ENCODE assay signal across 11 cellular contexts in the genomic region with DNA sequence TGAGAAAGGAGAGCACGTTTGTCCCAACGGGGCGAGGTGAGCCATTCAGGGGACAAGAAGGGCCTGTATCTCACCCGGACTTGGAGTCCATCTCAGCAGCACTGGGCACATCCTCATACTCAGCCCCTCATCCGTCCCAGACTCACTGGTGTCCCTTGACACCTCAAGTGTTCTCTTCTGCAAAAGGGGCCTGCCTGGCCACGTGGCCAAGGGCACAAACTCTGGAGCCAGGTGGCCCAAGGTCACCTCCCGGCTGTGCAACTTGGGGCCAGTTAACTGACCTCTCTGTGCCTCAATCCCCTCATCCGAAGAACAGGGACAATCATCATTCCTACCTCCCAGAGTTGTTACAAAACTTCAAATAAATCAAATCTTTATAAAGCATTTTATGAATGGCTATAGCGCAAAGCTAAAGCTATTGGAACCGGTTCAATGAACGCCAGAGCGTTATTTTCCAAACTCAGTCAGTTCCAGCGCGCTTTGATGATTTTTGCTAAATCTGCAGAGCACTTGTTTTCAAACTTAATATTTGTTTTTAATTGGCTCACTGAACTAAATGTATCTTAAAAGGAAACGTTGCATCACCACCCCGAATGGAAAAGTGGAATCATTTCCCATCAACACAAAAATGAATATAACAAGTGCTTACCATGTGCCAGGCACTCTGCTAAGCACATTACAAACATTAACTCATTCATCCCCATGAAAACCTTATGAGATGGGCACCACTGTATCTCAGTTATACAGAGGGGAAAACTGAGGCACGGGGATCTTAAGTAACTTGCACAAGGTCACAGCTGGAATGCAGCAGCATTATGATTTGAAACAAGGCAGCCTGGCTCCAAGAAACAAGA. TPM values are rescaled to one million over a fixed set of nuclear protein-coding genes. Genes with fewer than 3 reads are reported as not detected.
A peak's percentile ranks its signal among the peaks of the same experiment; 100 is the strongest.
DNase-seq lines count a peak whose midpoint lies in the region; ATAC-seq and TF ChIP-seq lines count a peak whose summit lies in the region.
"Had no signal": no experiment of that assay in that cellular context is flagged by ENCODE, and none has a peak within 500 bp of the region (broad histone marks: within the 10 kb centered on the region; RNA-seq: fewer than 3 reads in every experiment).

No MANE protein-coding gene starts in this region.

- peak; percentile 10 for DNase-seq in H7
- DNase-seq in body of pancreas: no peak
- no peak for DNase-seq in left ventricle myocardium inferior
- no peak for DNase-seq in DMS79 (lab: John Stamatoyannopoulos, UW)
- no peak for DNase-seq in anterior cingulate cortex (lab: John Stamatoyannopoulos, UW)
- DNase-seq in DMS114 treated with DMSO at 0.1 percent for 48 hours (lab: John Stamatoyannopoulos, UW; ENCODE audit: unreplicated experiment): no peak
- DNase-seq in SHP77 (lab: John Stamatoyannopoulos, UW): no peak
- DNase-seq: activated effector memory CD4-positive, alpha-beta T cell treated with anti-CD3 and anti-CD28 coated beads, Interleukin-2, amount 50 U/mL, for 16 hours; NCI-H1930 had no signal

- H3K9me3 ChIP-seq in body of pancreas (no peaks in the 10 kb centered on the region), left ventricle myocardium inferior (replicated peaks) (no peaks in the 10 kb centered on the region)

- 27 to 30% methylated on average over 16 to 17 of the region's 17 CpGs for WGBS in body of pancreas, 2 donors

- peak; percentile 43 for ATAC-seq in body of pancreas

- H3K4me3 ChIP-seq in H7 (ENCODE audit: insufficient read depth, low read depth, low read length) (no peak overlapping the region), body of pancreas (no peak overlapping the region), left ventricle myocardium inferior (no peak overlapping the region), skin epidermis (no peak overlapping the region)

- intact Hi-C loops in body of pancreas (cut with DNase I): no loop called here
- intact Hi-C loops in left ventricle myocardium inferior (cut with micrococcal nuclease): no loop called here

- H3K27ac ChIP-seq in body of pancreas: no peak overlapping the region
- H3K27ac ChIP-seq in left ventricle myocardium inferior (replicated peaks): peak overlapping the region; percentile 73
- H3K27ac ChIP-seq in skin epidermis: peak overlapping the region in 13 of 21 experiments; percentile 12 to 80 (median 40)
- H3K27ac ChIP-seq: VCaP had no signal

- peaks cover 10% of the 10 kb centered on the region for H3K27me3 ChIP-seq in H7 (ENCODE audit: control insufficient read depth, insufficient read depth, low read length)
- H3K27me3 ChIP-seq in body of pancreas: no peaks in the 10 kb centered on the region
- H3K27me3 ChIP-seq in left ventricle myocardium inferior (ENCODE audit: low read depth): no peaks in the 10 kb centered on the region

- no peak for TF ChIP-seq POLR2A in body of pancreas (IDR thresholded peaks at IDR 0.05)

- TF ChIP-seq CTCF in body of pancreas (IDR thresholded peaks at IDR 0.05) (no peak), left ventricle myocardium inferior (IDR thresholded peaks at IDR 0.05; ENCODE audit: borderline replicate concordance) (no peak)

- peaks cover 12% of the 10 kb centered on the region for H3K4me1 ChIP-seq in body of pancreas
- peaks cover 45% of the 10 kb centered on the region for H3K4me1 ChIP-seq in left ventricle myocardium inferior

- H3K36me3 ChIP-seq in H7 (replicated peaks; ENCODE audit: control insufficient read depth, insufficient read depth, low read length) (no peaks in the 10 kb centered on the region), body of pancreas (replicated peaks in 1 of 2; ENCODE audit: insufficient read depth in 1 of 2, low read depth in 2 of 2) (no peaks in the 10 kb centered on the region), left ventricle myocardium inferior (no peaks in the 10 kb centered on the region)

RNA-seq across cellular contexts. Expression of a gene that starts 49.3 kb away (rescaled TPM):
- total RNA-seq in H7 (2014; rRNA removed; shearing (Covaris generic)): 11.5 and 15.4 TPM in 2 replicates
- 100 to 1,000 TPM; 248 to 808 TPM for total RNA-seq in body of pancreas
- total RNA-seq in left ventricle myocardium inferior: 85.0 TPM

Comparison
In these comparisons a context has a peak if more than half of its experiments do, and no peak if none do; other contexts are left out.
1. H3K27ac ChIP-seq: peak in left ventricle myocardium inferior (single experiment) and skin epidermis (13 of 21); none in body of pancreas (0 of 4).